1 cellular context compared by ENCODE assay signal in genomic region chr6:31321005-31321707, GRCh38.
TF ChIP-seq lines count a peak whose summit lies in the region.

No MANE protein-coding gene starts in this region.

TF ChIP-seq in HEK293, 187 proteins besides CTCF, POLR2A, EP300 and RAD21 (continued from another document):
- TF ChIP-seq ZNF518A (tag by site-specific recombination; conservative IDR thresholded peaks at IDR 0.05; ENCODE audit: low read depth) (peak; percentile 82), ZNF664 (tag by site-specific recombination; IDR thresholded peaks at IDR 0.05) (peak; percentile 73), ZSCAN4 (tag by site-specific recombination; IDR thresholded peaks at IDR 0.05) (no peak), ZNF510 (tag by site-specific recombination; IDR thresholded peaks at IDR 0.05; ENCODE audit: insufficient replicate concordance) (peak; percentile 46), ZNF362 (tag by site-specific recombination; IDR thresholded peaks at IDR 0.05) (no peak), PRDM10 (tag by site-specific recombination; IDR thresholded peaks at IDR 0.05) (no peak), ZNF426 (tag by site-specific recombination; IDR thresholded peaks at IDR 0.05) (peak; percentile 74), ZNF292 (tag by site-specific recombination; IDR thresholded peaks at IDR 0.05; ENCODE audit: borderline replicate concordance, low read depth) (peak; percentile 82), ZNF548 (tag by site-specific recombination; IDR thresholded peaks at IDR 0.05) (no peak), ZNF830 (tag by site-specific recombination; IDR thresholded peaks at IDR 0.05; ENCODE audit: low read depth) (no peak), TRIM28 (IDR thresholded peaks at IDR 0.05; ENCODE audit: borderline replicate concordance, low read length) (no peak), ZNF660 (tag by site-specific recombination; IDR thresholded peaks at IDR 0.05) (no peak), PRDM1 (tag by site-specific recombination; IDR thresholded peaks at IDR 0.05) (no peak), ZNF433 (tag by site-specific recombination; IDR thresholded peaks at IDR 0.05; ENCODE audit: low read depth) (0 out of 2 replicates have a peak, but pooled peaks have one; percentile 42), ZBTB11 (tag by site-specific recombination; conservative IDR thresholded peaks at IDR 0.05; ENCODE audit: low read depth) (peak; percentile 64), ZNF639 (tag by site-specific recombination; IDR thresholded peaks at IDR 0.05) (no peak), ZNF221 (tag by site-specific recombination; IDR thresholded peaks at IDR 0.05; ENCODE audit: borderline replicate concordance) (no peak), ZNF155 (tag by site-specific recombination; IDR thresholded peaks at IDR 0.05) (no peak), ZNF140 (tag by site-specific recombination; IDR thresholded peaks at IDR 0.05) (peak; percentile 87), TSHZ1 (tag by site-specific recombination; IDR thresholded peaks at IDR 0.05; ENCODE audit: borderline replicate concordance) (no peak), ZNF24 (tag by site-specific recombination; IDR thresholded peaks at IDR 0.05) (no peak), ZNF214 (tag by site-specific recombination; IDR thresholded peaks at IDR 0.05; ENCODE audit: borderline replicate concordance) (no peak; the same call in 1 of the 2 replicates), ZNF157 (tag by site-specific recombination; IDR thresholded peaks at IDR 0.05) (no peak), WT1 (tag by site-specific recombination; IDR thresholded peaks at IDR 0.05) (no peak)
